10 cellular contexts compared by ENCODE assay signal in genomic region chr7:767941-768729, GRCh38. TPM values are rescaled to one million over a fixed set of nuclear protein-coding genes. Genes with fewer than 3 reads are reported as not detected.
A peak's percentile ranks its signal among the peaks of the same experiment; 100 is the strongest.
DNase-seq lines count a peak whose midpoint lies in the region; ATAC-seq and TF ChIP-seq lines count a peak whose summit lies in the region.
"Had no signal": no experiment of that assay in that cellular context is flagged by ENCODE, and none has a peak within 500 bp of the region (broad histone marks: within the 10 kb centered on the region; RNA-seq: fewer than 3 reads in every experiment).

No MANE protein-coding gene starts in this region.

- H3K4me1 Mint-ChIP-seq in Caco-2 (ENCODE audit: low read depth, unreplicated experiment) = peaks cover 7% of the 10 kb centered on the region
- H3K4me1 Mint-ChIP-seq in central memory CD8-positive, alpha-beta T cell = no peaks in the 10 kb centered on the region

- no peak overlapping the region for H3K4me3 Mint-ChIP-seq in Caco-2 (ENCODE audit: unreplicated experiment)
- H3K4me3 Mint-ChIP-seq in central memory CD8-positive, alpha-beta T cell = no peak overlapping the region
- H3K4me3 Mint-ChIP-seq: dendritic cell treated with granulocyte-macrophage colony-stimulating factor and Interleukin-4, amounts not matched to agents 40 ng/mL and 50 ng/mL, for 4 days had no signal

- no peaks in the 10 kb centered on the region for H3K9me3 ChIP-seq in Caco-2
- no peaks in the 10 kb centered on the region for H3K9me3 ChIP-seq in osteoblast (ENCODE audit: low read depth, low read length)

- H3K4me1 ChIP-seq in Caco-2 = peaks cover 24% of the 10 kb centered on the region
- H3K4me1 ChIP-seq in osteoblast (ENCODE audit: insufficient read depth, low read length) = no peaks in the 10 kb centered on the region

- POLR2A ChIA-PET in Caco-2 (lab: Charles Lee) = no interaction called here

- no peaks in the 10 kb centered on the region for H3K27me3 Mint-ChIP-seq in Caco-2 (ENCODE audit: insufficient read depth, unreplicated experiment)
- H3K27me3 Mint-ChIP-seq in central memory CD8-positive, alpha-beta T cell = no peaks in the 10 kb centered on the region
- H3K27me3 Mint-ChIP-seq: dendritic cell treated with granulocyte-macrophage colony-stimulating factor and Interleukin-4, amounts not matched to agents 40 ng/mL and 50 ng/mL, for 4 days had no signal

- no TSS peak for BruUV-seq in Caco-2 (replicated peaks; lab: Mats Ljungman, UMichigan)

- H3K4me2 ChIP-seq in osteoblast (ENCODE audit: insufficient read depth, low read length) = no peak overlapping the region

- H3K27ac Mint-ChIP-seq in Caco-2 (ENCODE audit: unreplicated experiment) = peak overlapping the region; percentile 31
- no peak overlapping the region for H3K27ac Mint-ChIP-seq in central memory CD8-positive, alpha-beta T cell (ENCODE audit: low read depth)
- H3K27ac Mint-ChIP-seq: dendritic cell treated with granulocyte-macrophage colony-stimulating factor and Interleukin-4, amounts not matched to agents 40 ng/mL and 50 ng/mL, for 4 days had no signal

- no peaks in the 10 kb centered on the region for H3K9me3 Mint-ChIP-seq in Caco-2 (ENCODE audit: unreplicated experiment)
- no peaks in the 10 kb centered on the region for H3K9me3 Mint-ChIP-seq in central memory CD8-positive, alpha-beta T cell
- H3K9me3 Mint-ChIP-seq: dendritic cell treated with granulocyte-macrophage colony-stimulating factor and Interleukin-4, amounts not matched to agents 40 ng/mL and 50 ng/mL, for 4 days had no signal

- no peaks in the 10 kb centered on the region for H4K20me1 ChIP-seq in osteoblast (ENCODE audit: insufficient read depth, low read length)

- H3K79me2 ChIP-seq in osteoblast (ENCODE audit: insufficient read depth, low read length) = no peaks in the 10 kb centered on the region

- no peak overlapping the region for H3K27ac ChIP-seq in osteoblast (ENCODE audit: low read depth, low read length)

- TF ChIP-seq CTCF in Caco-2 (IDR thresholded peaks at IDR 0.05; ENCODE audit: insufficient read depth in 1 of 2, low read depth in 1 of 2, low read length in 1 of 2, severe bottlenecking in 1 of 2, unreplicated experiment in 1 of 2) (no peak), osteoblast (IDR thresholded peaks at IDR 0.05; ENCODE audit: extremely low read depth, low read depth, low read length) (no peak)

- intact Hi-C loops in Caco-2 (cut with micrococcal nuclease; ENCODE audit: unreplicated experiment) = loop anchor here (10.0 kb wide), 1 partner anchor 333 kb away; no protein-coding TSS in a partner anchor

- H3K36me3 Mint-ChIP-seq in Caco-2 (ENCODE audit: insufficient read depth, unreplicated experiment) = peaks cover 70% of the 10 kb centered on the region
- peaks cover 9% of the 10 kb centered on the region for H3K36me3 Mint-ChIP-seq in central memory CD8-positive, alpha-beta T cell (ENCODE audit: insufficient read depth)

- DNase-seq in Caco-2 (no peak), NCI-H2029 treated with DMSO at 0.1 percent for 48 hours (lab: John Stamatoyannopoulos, UW) (peak; percentile 97), osteoblast (ENCODE audit: insufficient read length, low spot score, missing footprints) (peak; percentile 21), D341Med (ENCODE audit: low spot score) (no peak)
- DNase-seq in central memory CD8-positive, alpha-beta T cell (ENCODE audit: low spot score in 2 of 2) = no peak
- DNase-seq: EL had no signal

- CTCF ChIA-PET in Caco-2 (lab: Charles Lee) = no interaction called here

- H3K36me3 ChIP-seq in Caco-2 (ENCODE audit: control insufficient read depth, insufficient read depth, low read length) = peaks cover 4% of the 10 kb centered on the region
- H3K36me3 ChIP-seq in osteoblast (ENCODE audit: insufficient read depth, low read length) = peaks cover 16% of the 10 kb centered on the region

- H3K4me3 ChIP-seq in Caco-2 (ENCODE audit: low read depth, low read length) (no peak overlapping the region), osteoblast (ENCODE audit: insufficient read depth, low read length) (no peak overlapping the region)

- H3K27me3 ChIP-seq in Caco-2 (replicated peaks; ENCODE audit: control insufficient read depth, insufficient read depth, low read length) = no peaks in the 10 kb centered on the region
- no peaks in the 10 kb centered on the region for H3K27me3 ChIP-seq in osteoblast (ENCODE audit: insufficient read depth, low read length)

- no peak overlapping the region for H2AFZ ChIP-seq in osteoblast (ENCODE audit: low read length)

- peak; percentile 24 for ATAC-seq in central memory CD8-positive, alpha-beta T cell (replicated peaks; ENCODE audit: extremely low read depth, poor library complexity, severe bottlenecking)
- ATAC-seq in GM18858 (IDR thresholded peaks at IDR 0.05; ENCODE audit: unreplicated experiment) (no peak), HG03159 (IDR thresholded peaks at IDR 0.05; ENCODE audit: unreplicated experiment) (no peak), HG03354 (IDR thresholded peaks at IDR 0.05; ENCODE audit: poor library complexity, severe bottlenecking, unreplicated experiment) (no peak)

RNA-seq across cellular contexts. Expression of gene PRKAR1B, which starts 41.1 kb away (rescaled TPM):
- total RNA-seq in Caco-2 (2022) (56.6 and 60.0 TPM in 2 replicates), osteoblast (5.9 and 6.5 TPM in 2 replicates)

RNA-seq across cellular contexts. Expression of gene DNAAF5, which starts 41.6 kb away (rescaled TPM):
- total RNA-seq in Caco-2 (2022) (51.4 and 53.4 TPM in 2 replicates), osteoblast (19.7 and 22.4 TPM in 2 replicates)

Comparison
In these comparisons a context has a peak if more than half of its experiments do, and no peak if none do; other contexts are left out.
1. DNase-seq: peak in NCI-H2029 treated with DMSO at 0.1 percent for 48 hours (single experiment) and osteoblast (single experiment); none in Caco-2 (0 of 2), central memory CD8-positive, alpha-beta T cell (0 of 2) and D341Med (single experiment).